In the genomic region with DNA sequence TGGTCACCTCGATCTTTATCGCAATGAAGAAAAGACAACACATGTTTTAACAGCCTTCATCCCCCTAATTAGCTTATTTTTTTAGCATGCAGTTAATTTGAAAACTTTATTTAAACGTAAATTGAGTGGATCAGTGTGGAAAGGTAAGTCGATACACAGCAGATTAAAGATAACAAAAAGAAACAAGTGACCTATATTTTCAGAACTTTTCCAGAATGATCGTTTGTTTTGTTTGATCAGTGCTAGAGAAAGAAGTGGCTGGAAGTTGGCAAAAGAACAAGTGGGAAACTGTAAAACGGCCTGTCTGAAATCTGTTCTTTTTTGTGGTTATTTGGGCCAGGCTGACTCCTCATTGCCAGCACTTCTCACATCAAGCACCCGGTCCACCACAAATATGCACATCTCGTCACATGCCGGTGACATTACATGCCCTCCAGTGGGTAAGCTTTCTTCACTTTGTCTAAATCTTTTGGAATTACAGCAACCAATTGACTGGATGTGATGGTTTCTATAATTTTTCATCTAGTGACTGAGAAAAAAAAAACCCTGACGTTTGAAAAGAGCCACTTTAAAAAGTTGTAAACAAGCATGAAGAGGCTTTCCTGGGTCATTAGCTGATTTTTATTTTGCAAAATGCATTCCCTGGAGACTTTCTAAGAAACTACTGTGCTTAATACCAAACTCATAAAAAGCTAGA, we compare ENCODE assay signal across 1 cellular context.
TF ChIP-seq lines count a peak whose summit lies in the region.

No MANE protein-coding gene starts in this region.

TF ChIP-seq in K562, 482 proteins besides CTCF, POLR2A, EP300 and RAD21 (continued from another document):
- TF ChIP-seq, protein P1, sequence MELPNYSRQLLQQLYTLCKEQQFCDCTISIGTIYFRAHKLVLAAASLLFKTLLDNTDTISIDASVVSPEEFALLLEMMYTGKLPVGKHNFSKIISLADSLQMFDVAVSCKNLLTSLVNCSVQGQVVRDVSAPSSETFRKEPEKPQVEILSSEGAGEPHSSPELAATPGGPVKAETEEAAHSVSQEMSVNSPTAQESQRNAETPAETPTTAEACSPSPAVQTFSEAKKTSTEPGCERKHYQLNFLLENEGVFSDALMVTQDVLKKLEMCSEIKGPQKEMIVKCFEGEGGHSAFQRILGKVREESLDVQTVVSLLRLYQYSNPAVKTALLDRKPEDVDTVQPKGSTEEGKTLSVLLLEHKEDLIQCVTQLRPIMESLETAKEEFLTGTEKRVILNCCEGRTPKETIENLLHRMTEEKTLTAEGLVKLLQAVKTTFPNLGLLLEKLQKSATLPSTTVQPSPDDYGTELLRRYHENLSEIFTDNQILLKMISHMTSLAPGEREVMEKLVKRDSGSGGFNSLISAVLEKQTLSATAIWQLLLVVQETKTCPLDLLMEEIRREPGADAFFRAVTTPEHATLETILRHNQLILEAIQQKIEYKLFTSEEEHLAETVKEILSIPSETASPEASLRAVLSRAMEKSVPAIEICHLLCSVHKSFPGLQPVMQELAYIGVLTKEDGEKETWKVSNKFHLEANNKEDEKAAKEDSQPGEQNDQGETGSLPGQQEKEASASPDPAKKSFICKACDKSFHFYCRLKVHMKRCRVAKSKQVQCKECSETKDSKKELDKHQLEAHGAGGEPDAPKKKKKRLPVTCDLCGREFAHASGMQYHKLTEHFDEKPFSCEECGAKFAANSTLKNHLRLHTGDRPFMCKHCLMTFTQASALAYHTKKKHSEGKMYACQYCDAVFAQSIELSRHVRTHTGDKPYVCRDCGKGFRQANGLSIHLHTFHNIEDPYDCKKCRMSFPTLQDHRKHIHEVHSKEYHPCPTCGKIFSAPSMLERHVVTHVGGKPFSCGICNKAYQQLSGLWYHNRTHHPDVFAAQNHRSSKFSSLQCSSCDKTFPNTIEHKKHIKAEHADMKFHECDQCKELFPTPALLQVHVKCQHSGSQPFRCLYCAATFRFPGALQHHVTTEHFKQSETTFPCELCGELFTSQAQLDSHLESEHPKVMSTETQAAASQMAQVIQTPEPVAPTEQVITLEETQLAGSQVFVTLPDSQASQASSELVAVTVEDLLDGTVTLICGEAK (IDR thresholded peaks at IDR 0.05), result peak; percentile 70; the same call in 1 of the 2 replicates
- TF ChIP-seq, protein P1 (CRISPR knock-in tag; IDR thresholded peaks at IDR 0.05), result no peak
